14 cellular contexts compared by ENCODE assay signal in the genomic region with DNA sequence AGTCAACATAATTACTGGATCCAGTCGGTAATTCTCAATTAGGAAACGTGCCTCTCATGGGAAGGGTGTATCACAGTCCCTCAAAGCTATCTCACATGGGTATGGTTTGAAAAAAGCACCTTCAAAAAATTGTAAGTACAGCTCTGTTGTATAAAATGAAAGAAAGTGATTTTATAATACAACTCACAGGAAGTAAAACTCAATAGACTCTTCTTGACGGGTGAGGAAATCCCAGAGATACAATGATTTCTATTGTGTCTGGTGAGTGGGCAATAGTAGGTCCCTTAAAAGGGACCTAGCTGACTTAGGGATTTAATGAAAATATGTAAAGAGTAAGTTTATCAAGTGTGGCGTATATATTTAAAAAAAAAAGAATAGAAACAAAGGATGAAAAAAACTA. TPM values are rescaled to one million over a fixed set of nuclear protein-coding genes. Genes with fewer than 3 reads are reported as not detected.
DNase-seq lines count a peak whose midpoint lies in the region; ATAC-seq lines count a peak whose summit lies in the region.
"Had no signal": no experiment of that assay in that cellular context is flagged by ENCODE, and none has a peak within 500 bp of the region (broad histone marks: within the 10 kb centered on the region; RNA-seq: fewer than 3 reads in every experiment).

No MANE protein-coding gene starts in this region.

- no peak for DNase-seq in activated T-cell treated with anti-CD3 and anti-CD28 coated beads, Interleukin-2, amount 50 U/mL, for 72 hours
- DNase-seq in activated T-cell treated with anti-CD3 and anti-CD28 coated beads, Interleukin-2, amount 50 U/mL, for 48 hours: no peak
- DNase-seq in activated CD4-positive, alpha-beta memory T cell treated with anti-CD3 and anti-CD28 coated beads for 36 hours: no peak
- DNase-seq in immature natural killer cell (peak in 1 of 3 donors; percentile 6), DMS79 (lab: John Stamatoyannopoulos, UW) (no peak)
- DNase-seq: body of pancreas; EL; esophagus squamous epithelium; NCI-H1048; NCI-H524; stimulated activated CD4-positive, alpha-beta T cell treated with anti-CD3 and anti-CD28 coated beads, Interleukin-4, amount 100 ng/mL, for 1 hour had no signal

- POLR2A ChIA-PET in activated CD4-positive, alpha-beta memory T cell treated with anti-CD3 and anti-CD28 coated beads for 36 hours (lab: Charles Lee): interaction anchor here (0.7 kb wide), 1 partner anchor 177 kb away, joined by 3 read pairs; no protein-coding TSS in a partner anchor

- H3K9me3 Mint-ChIP-seq in activated T-cell treated with anti-CD3 and anti-CD28 coated beads, Interleukin-2, amount 50 U/mL, for 72 hours: peaks cover 1 to 4% of the 10 kb centered on the region in 2 donors
- no peaks in the 10 kb centered on the region for H3K9me3 Mint-ChIP-seq in activated CD4-positive, alpha-beta memory T cell treated with anti-CD3 and anti-CD28 coated beads for 36 hours
- H3K9me3 Mint-ChIP-seq in immature natural killer cell: no peaks in the 10 kb centered on the region
- H3K9me3 Mint-ChIP-seq in stimulated activated memory B cell treated with anti-CD40 and anti-IgM and Interleukin-4, amounts not matched to agents 10 μg/mL and 1 μg/mL and 100 μg/mL, for 72 hours: no peaks in the 10 kb centered on the region

- intact Hi-C loops in activated CD4-positive, alpha-beta memory T cell treated with anti-CD3 and anti-CD28 coated beads for 36 hours (cut with micrococcal nuclease): loop anchor here (2.0 kb wide), 2 partner anchors 19 to 27 kb away; a partner anchor contains a TSS

- H3K4me1 Mint-ChIP-seq in activated T-cell treated with anti-CD3 and anti-CD28 coated beads, Interleukin-2, amount 50 U/mL, for 72 hours (ENCODE audit: low read depth): peaks cover 68% of the 10 kb centered on the region
- H3K4me1 Mint-ChIP-seq in activated CD4-positive, alpha-beta memory T cell treated with anti-CD3 and anti-CD28 coated beads for 36 hours (ENCODE audit: low read depth): peaks cover 53% of the 10 kb centered on the region
- peaks cover 36 to 72% of the 10 kb centered on the region in 2 donors for H3K4me1 Mint-ChIP-seq in immature natural killer cell
- H3K4me1 Mint-ChIP-seq in stimulated activated memory B cell treated with anti-CD40 and anti-IgM and Interleukin-4, amounts not matched to agents 10 μg/mL and 1 μg/mL and 100 μg/mL, for 72 hours: peaks cover 75% of the 10 kb centered on the region

- ATAC-seq in activated T-cell treated with anti-CD3 and anti-CD28 coated beads, Interleukin-2, amount 50 U/mL, for 72 hours (replicated peaks in 1 of 2): no peak
- ATAC-seq in stimulated activated memory B cell treated with anti-CD40 and anti-IgM and Interleukin-4, amounts not matched to agents 10 μg/mL and 1 μg/mL and 100 μg/mL, for 72 hours: no peak
- ATAC-seq in GM19324 (IDR thresholded peaks at IDR 0.05; ENCODE audit: low FRiP score, unreplicated experiment): no peak
- ATAC-seq in GM21381 (IDR thresholded peaks at IDR 0.05; ENCODE audit: unreplicated experiment): no peak
- ATAC-seq: body of pancreas had no signal

- H3K36me3 Mint-ChIP-seq in activated T-cell treated with anti-CD3 and anti-CD28 coated beads, Interleukin-2, amount 50 U/mL, for 72 hours (ENCODE audit: insufficient read depth in 2 of 2): peaks cover 0 to 4% of the 10 kb centered on the region in 2 donors
- no peaks in the 10 kb centered on the region for H3K36me3 Mint-ChIP-seq in activated CD4-positive, alpha-beta memory T cell treated with anti-CD3 and anti-CD28 coated beads for 36 hours
- H3K36me3 Mint-ChIP-seq in immature natural killer cell: no peaks in the 10 kb centered on the region
- peaks cover 13% of the 10 kb centered on the region for H3K36me3 Mint-ChIP-seq in stimulated activated memory B cell treated with anti-CD40 and anti-IgM and Interleukin-4, amounts not matched to agents 10 μg/mL and 1 μg/mL and 100 μg/mL, for 72 hours

- H3K27me3 Mint-ChIP-seq in activated T-cell treated with anti-CD3 and anti-CD28 coated beads, Interleukin-2, amount 50 U/mL, for 72 hours (ENCODE audit: low read depth): no peaks in the 10 kb centered on the region
- H3K27me3 Mint-ChIP-seq in activated CD4-positive, alpha-beta memory T cell treated with anti-CD3 and anti-CD28 coated beads for 36 hours: no peaks in the 10 kb centered on the region
- H3K27me3 Mint-ChIP-seq in immature natural killer cell (ENCODE audit: low read depth in 3 of 3): peaks cover 0 to 2% (median 1%) of the 10 kb centered on the region in 3 donors
- no peaks in the 10 kb centered on the region for H3K27me3 Mint-ChIP-seq in stimulated activated memory B cell treated with anti-CD40 and anti-IgM and Interleukin-4, amounts not matched to agents 10 μg/mL and 1 μg/mL and 100 μg/mL, for 72 hours

- CTCF ChIA-PET in activated CD4-positive, alpha-beta memory T cell treated with anti-CD3 and anti-CD28 coated beads for 36 hours (lab: Charles Lee): interaction anchor here (0.8 to 1.4 kb wide), 2 partner anchors 62 to 82 kb away, joined by 3 read pairs; no protein-coding TSS in a partner anchor

- H3K27ac Mint-ChIP-seq in activated T-cell treated with anti-CD3 and anti-CD28 coated beads, Interleukin-2, amount 50 U/mL, for 72 hours: peak overlapping the region; percentile 95
- no peak overlapping the region for H3K27ac Mint-ChIP-seq in activated CD4-positive, alpha-beta memory T cell treated with anti-CD3 and anti-CD28 coated beads for 36 hours
- peak overlapping the region; percentile 76 to 90 (median 88) for H3K27ac Mint-ChIP-seq in immature natural killer cell
- H3K27ac Mint-ChIP-seq in stimulated activated memory B cell treated with anti-CD40 and anti-IgM and Interleukin-4, amounts not matched to agents 10 μg/mL and 1 μg/mL and 100 μg/mL, for 72 hours: peak overlapping the region; percentile 53

- H3K4me3 Mint-ChIP-seq in activated T-cell treated with anti-CD3 and anti-CD28 coated beads, Interleukin-2, amount 50 U/mL, for 72 hours: peak overlapping the region; percentile 65 to 93
- peak overlapping the region; percentile 47 for H3K4me3 Mint-ChIP-seq in activated CD4-positive, alpha-beta memory T cell treated with anti-CD3 and anti-CD28 coated beads for 36 hours
- H3K4me3 Mint-ChIP-seq in immature natural killer cell: peak overlapping the region; percentile 73 to 84 (median 81)
- H3K4me3 Mint-ChIP-seq in stimulated activated memory B cell treated with anti-CD40 and anti-IgM and Interleukin-4, amounts not matched to agents 10 μg/mL and 1 μg/mL and 100 μg/mL, for 72 hours: peak overlapping the region; percentile 58

RNA-seq across cellular contexts. Expression of a gene that starts 27.0 kb away (rescaled TPM):
- total RNA-seq in activated T-cell treated with anti-CD3 and anti-CD28 coated beads, Interleukin-2, amount 50 U/mL, for 72 hours: 10 to 100 TPM; 40.5 to 47.7 TPM
- 10 to 100 TPM; 41.8 to 43.8 TPM for total RNA-seq in activated CD4-positive, alpha-beta memory T cell treated with anti-CD3 and anti-CD28 coated beads for 36 hours
- polyA plus RNA-seq in immature natural killer cell: 10 to 100 TPM in 2 of 3 donors, under 1 TPM in 1; 0.27 to 20.1 (median 13.7) TPM

RNA-seq across cellular contexts. Expression of a gene that starts 45.2 kb away (rescaled TPM):
- total RNA-seq in activated T-cell treated with anti-CD3 and anti-CD28 coated beads, Interleukin-2, amount 50 U/mL, for 72 hours: 1 to 10 TPM; 7.0 to 7.8 TPM
- total RNA-seq in activated CD4-positive, alpha-beta memory T cell treated with anti-CD3 and anti-CD28 coated beads for 36 hours: 10 to 100 TPM; 12.1 to 12.5 TPM
- polyA plus RNA-seq in immature natural killer cell: 1 to 10 TPM in 2 of 3 donors, not detected in 1; 2.8 to 4.1 TPM
